In the genomic region with DNA sequence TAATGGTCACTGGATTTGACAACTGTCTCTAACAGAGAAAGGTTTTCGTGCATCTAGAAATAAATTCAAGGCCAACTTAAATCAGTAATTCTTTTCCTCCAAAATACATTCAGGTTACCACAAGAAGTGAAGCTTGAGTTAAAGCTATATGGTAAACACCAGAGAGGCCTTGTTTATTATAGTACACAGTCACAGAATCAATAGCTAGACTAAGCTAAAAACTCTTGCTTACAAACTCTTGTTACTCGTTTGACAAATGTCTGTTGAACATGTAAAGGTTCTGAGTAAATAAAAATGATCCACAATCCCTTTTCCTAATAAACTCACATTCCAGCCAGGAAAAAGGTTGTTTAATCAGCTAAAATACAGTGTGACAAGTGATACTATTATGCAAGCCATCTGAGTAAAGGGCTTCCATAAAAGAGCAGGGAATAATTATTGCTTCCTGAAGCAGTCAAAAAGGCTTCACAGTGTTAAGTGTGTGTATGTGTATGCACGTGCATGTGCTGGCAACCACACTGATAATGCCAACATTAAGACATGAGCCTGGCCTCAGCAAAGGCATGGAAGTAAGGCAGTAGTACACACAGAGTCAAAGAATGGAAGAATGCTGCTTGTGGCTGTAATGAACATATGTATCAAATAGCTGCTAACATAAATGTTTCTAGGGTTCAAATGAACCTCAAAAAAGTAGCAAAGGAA, we compare ENCODE assay signal across 1 cellular context.
A peak's percentile ranks its signal among the peaks of the same experiment; 100 is the strongest.
TF ChIP-seq lines count a peak whose summit lies in the region.

No MANE protein-coding gene starts in this region.

TF ChIP-seq in HepG2, 621 proteins besides CTCF, POLR2A, EP300 and RAD21 (continued from another document):
- TF ChIP-seq, protein P1, sequence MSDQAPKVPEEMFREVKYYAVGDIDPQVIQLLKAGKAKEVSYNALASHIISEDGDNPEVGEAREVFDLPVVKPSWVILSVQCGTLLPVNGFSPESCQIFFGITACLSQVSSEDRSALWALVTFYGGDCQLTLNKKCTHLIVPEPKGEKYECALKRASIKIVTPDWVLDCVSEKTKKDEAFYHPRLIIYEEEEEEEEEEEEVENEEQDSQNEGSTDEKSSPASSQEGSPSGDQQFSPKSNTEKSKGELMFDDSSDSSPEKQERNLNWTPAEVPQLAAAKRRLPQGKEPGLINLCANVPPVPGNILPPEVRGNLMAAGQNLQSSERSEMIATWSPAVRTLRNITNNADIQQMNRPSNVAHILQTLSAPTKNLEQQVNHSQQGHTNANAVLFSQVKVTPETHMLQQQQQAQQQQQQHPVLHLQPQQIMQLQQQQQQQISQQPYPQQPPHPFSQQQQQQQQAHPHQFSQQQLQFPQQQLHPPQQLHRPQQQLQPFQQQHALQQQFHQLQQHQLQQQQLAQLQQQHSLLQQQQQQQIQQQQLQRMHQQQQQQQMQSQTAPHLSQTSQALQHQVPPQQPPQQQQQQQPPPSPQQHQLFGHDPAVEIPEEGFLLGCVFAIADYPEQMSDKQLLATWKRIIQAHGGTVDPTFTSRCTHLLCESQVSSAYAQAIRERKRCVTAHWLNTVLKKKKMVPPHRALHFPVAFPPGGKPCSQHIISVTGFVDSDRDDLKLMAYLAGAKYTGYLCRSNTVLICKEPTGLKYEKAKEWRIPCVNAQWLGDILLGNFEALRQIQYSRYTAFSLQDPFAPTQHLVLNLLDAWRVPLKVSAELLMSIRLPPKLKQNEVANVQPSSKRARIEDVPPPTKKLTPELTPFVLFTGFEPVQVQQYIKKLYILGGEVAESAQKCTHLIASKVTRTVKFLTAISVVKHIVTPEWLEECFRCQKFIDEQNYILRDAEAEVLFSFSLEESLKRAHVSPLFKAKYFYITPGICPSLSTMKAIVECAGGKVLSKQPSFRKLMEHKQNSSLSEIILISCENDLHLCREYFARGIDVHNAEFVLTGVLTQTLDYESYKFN (CRISPR knock-in tag; conservative IDR thresholded peaks at IDR 0.05), result peak; percentile 51
- TF ChIP-seq FOXA3 (CRISPR knock-in tag; IDR thresholded peaks at IDR 0.05) (peak; percentile 59), ATF7 (IDR thresholded peaks at IDR 0.05) (no peak), ATF7 (CRISPR knock-in tag; IDR thresholded peaks at IDR 0.05) (no peak), MBD4 (IDR thresholded peaks at IDR 0.05; ENCODE audit: borderline replicate concordance, low read length) (0 out of 2 replicates have a peak, but pooled peaks have one; percentile 18), ZNF251 (CRISPR knock-in tag; IDR thresholded peaks at IDR 0.05) (no peak), EHMT2 (IDR thresholded peaks at IDR 0.05; ENCODE audit: borderline replicate concordance, low read depth, low read length) (no peak), FOXP1 (IDR thresholded peaks at IDR 0.05) (no peak), FOXP1 (CRISPR knock-in tag; IDR thresholded peaks at IDR 0.05) (peak; percentile 60), FOXJ3 (CRISPR knock-in tag; IDR thresholded peaks at IDR 0.05; ENCODE audit: borderline replicate concordance) (peak; percentile 58; the same call in 1 of the 2 replicates), SIX4 (CRISPR knock-in tag; IDR thresholded peaks at IDR 0.05) (0 out of 2 replicates have a peak, but pooled peaks have one; percentile 14), FOXA1 (IDR thresholded peaks at IDR 0.05) (peak; percentile 57; the same call in 1 of the 2 replicates), FOXA1 (CRISPR knock-in tag; IDR thresholded peaks at IDR 0.05) (no peak), ZNF672 (CRISPR knock-in tag; IDR thresholded peaks at IDR 0.05) (no peak), NONO (IDR thresholded peaks at IDR 0.05) (no peak), NONO (CRISPR knock-in tag; conservative IDR thresholded peaks at IDR 0.05) (0 out of 2 replicates have a peak, but pooled peaks have one; percentile 16), NFIC (IDR thresholded peaks at IDR 0.05; ENCODE audit: low read length) (peak; percentile 55; the same call in 1 of the 2 replicates), ZNF607 (CRISPR knock-in tag; IDR thresholded peaks at IDR 0.05; ENCODE audit: borderline replicate concordance) (no peak), SOX6 (IDR thresholded peaks at IDR 0.05) (no peak), SOX6 (CRISPR knock-in tag; IDR thresholded peaks at IDR 0.05) (peak; percentile 32; the same call in 1 of the 2 replicates), HDAC1 (CRISPR knock-in tag; IDR thresholded peaks at IDR 0.05) (peak; percentile 30; the same call in 1 of the 2 replicates), NR2C2 (CRISPR knock-in tag; IDR thresholded peaks at IDR 0.05; ENCODE audit: borderline replicate concordance) (no peak)
- TF ChIP-seq, protein P2, sequence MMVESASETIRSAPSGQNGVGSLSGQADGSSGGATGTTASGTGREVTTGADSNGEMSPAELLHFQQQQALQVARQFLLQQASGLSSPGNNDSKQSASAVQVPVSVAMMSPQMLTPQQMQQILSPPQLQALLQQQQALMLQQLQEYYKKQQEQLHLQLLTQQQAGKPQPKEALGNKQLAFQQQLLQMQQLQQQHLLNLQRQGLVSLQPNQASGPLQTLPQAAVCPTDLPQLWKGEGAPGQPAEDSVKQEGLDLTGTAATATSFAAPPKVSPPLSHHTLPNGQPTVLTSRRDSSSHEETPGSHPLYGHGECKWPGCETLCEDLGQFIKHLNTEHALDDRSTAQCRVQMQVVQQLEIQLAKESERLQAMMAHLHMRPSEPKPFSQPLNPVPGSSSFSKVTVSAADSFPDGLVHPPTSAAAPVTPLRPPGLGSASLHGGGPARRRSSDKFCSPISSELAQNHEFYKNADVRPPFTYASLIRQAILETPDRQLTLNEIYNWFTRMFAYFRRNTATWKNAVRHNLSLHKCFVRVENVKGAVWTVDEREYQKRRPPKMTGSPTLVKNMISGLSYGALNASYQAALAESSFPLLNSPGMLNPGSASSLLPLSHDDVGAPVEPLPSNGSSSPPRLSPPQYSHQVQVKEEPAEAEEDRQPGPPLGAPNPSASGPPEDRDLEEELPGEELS (CRISPR knock-in tag; IDR thresholded peaks at IDR 0.05), result peak; percentile 60
- TF ChIP-seq, protein P3, sequence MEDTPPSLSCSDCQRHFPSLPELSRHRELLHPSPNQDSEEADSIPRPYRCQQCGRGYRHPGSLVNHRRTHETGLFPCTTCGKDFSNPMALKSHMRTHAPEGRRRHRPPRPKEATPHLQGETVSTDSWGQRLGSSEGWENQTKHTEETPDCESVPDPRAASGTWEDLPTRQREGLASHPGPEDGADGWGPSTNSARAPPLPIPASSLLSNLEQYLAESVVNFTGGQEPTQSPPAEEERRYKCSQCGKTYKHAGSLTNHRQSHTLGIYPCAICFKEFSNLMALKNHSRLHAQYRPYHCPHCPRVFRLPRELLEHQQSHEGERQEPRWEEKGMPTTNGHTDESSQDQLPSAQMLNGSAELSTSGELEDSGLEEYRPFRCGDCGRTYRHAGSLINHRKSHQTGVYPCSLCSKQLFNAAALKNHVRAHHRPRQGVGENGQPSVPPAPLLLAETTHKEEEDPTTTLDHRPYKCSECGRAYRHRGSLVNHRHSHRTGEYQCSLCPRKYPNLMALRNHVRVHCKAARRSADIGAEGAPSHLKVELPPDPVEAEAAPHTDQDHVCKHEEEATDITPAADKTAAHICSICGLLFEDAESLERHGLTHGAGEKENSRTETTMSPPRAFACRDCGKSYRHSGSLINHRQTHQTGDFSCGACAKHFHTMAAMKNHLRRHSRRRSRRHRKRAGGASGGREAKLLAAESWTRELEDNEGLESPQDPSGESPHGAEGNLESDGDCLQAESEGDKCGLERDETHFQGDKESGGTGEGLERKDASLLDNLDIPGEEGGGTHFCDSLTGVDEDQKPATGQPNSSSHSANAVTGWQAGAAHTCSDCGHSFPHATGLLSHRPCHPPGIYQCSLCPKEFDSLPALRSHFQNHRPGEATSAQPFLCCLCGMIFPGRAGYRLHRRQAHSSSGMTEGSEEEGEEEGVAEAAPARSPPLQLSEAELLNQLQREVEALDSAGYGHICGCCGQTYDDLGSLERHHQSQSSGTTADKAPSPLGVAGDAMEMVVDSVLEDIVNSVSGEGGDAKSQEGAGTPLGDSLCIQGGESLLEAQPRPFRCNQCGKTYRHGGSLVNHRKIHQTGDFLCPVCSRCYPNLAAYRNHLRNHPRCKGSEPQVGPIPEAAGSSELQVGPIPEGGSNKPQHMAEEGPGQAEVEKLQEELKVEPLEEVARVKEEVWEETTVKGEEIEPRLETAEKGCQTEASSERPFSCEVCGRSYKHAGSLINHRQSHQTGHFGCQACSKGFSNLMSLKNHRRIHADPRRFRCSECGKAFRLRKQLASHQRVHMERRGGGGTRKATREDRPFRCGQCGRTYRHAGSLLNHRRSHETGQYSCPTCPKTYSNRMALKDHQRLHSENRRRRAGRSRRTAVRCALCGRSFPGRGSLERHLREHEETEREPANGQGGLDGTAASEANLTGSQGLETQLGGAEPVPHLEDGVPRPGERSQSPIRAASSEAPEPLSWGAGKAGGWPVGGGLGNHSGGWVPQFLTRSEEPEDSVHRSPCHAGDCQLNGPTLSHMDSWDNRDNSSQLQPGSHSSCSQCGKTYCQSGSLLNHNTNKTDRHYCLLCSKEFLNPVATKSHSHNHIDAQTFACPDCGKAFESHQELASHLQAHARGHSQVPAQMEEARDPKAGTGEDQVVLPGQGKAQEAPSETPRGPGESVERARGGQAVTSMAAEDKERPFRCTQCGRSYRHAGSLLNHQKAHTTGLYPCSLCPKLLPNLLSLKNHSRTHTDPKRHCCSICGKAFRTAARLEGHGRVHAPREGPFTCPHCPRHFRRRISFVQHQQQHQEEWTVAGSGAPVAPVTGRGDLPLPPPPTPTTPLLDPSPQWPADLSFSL (CRISPR knock-in tag; IDR thresholded peaks at IDR 0.05), result no peak
- TF ChIP-seq, protein P4, sequence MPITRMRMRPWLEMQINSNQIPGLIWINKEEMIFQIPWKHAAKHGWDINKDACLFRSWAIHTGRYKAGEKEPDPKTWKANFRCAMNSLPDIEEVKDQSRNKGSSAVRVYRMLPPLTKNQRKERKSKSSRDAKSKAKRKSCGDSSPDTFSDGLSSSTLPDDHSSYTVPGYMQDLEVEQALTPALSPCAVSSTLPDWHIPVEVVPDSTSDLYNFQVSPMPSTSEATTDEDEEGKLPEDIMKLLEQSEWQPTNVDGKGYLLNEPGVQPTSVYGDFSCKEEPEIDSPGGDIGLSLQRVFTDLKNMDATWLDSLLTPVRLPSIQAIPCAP (CRISPR knock-in tag; IDR thresholded peaks at IDR 0.05; ENCODE audit: low read depth), result no peak
- TF ChIP-seq, protein P5, sequence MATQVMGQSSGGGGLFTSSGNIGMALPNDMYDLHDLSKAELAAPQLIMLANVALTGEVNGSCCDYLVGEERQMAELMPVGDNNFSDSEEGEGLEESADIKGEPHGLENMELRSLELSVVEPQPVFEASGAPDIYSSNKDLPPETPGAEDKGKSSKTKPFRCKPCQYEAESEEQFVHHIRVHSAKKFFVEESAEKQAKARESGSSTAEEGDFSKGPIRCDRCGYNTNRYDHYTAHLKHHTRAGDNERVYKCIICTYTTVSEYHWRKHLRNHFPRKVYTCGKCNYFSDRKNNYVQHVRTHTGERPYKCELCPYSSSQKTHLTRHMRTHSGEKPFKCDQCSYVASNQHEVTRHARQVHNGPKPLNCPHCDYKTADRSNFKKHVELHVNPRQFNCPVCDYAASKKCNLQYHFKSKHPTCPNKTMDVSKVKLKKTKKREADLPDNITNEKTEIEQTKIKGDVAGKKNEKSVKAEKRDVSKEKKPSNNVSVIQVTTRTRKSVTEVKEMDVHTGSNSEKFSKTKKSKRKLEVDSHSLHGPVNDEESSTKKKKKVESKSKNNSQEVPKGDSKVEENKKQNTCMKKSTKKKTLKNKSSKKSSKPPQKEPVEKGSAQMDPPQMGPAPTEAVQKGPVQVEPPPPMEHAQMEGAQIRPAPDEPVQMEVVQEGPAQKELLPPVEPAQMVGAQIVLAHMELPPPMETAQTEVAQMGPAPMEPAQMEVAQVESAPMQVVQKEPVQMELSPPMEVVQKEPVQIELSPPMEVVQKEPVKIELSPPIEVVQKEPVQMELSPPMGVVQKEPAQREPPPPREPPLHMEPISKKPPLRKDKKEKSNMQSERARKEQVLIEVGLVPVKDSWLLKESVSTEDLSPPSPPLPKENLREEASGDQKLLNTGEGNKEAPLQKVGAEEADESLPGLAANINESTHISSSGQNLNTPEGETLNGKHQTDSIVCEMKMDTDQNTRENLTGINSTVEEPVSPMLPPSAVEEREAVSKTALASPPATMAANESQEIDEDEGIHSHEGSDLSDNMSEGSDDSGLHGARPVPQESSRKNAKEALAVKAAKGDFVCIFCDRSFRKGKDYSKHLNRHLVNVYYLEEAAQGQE (IDR thresholded peaks at IDR 0.05; ENCODE audit: borderline replicate concordance in 1 of 2, low read depth in 1 of 2, low read length in 2 of 2), result no peak
- TF ChIP-seq, protein P6, sequence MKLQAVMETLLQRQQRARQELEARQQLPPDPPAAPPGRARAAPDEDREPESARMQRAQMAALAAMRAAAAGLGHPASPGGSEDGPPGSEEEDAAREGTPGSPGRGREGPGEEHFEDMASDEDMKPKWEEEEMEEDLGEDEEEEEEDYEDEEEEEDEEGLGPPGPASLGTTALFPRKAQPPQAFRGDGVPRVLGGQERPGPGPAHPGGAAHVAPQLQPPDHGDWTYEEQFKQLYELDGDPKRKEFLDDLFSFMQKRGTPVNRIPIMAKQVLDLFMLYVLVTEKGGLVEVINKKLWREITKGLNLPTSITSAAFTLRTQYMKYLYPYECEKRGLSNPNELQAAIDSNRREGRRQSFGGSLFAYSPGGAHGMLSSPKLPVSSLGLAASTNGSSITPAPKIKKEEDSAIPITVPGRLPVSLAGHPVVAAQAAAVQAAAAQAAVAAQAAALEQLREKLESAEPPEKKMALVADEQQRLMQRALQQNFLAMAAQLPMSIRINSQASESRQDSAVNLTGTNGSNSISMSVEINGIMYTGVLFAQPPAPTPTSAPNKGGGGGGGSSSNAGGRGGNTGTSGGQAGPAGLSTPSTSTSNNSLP (IDR thresholded peaks at IDR 0.05; ENCODE audit: low read depth, low read length), result peak; percentile 33; the same call in 1 of the 2 replicates
